ENCODE assay signal across 1 cellular context in genomic region chr7:114889646-114890285, GRCh38.
TF ChIP-seq lines count a peak whose summit lies in the region.

No MANE protein-coding gene starts in this region.

TF ChIP-seq in GM12878, 131 proteins besides CTCF, POLR2A, EP300 and RAD21 (continued from another document):
- TF ChIP-seq ZBTB4 (CRISPR knock-in tag; IDR thresholded peaks at IDR 0.05) (no peak), RELB (IDR thresholded peaks at IDR 0.05; ENCODE audit: low read depth) (no peak), CHD4 (IDR thresholded peaks at IDR 0.05) (no peak), ZZZ3 (IDR thresholded peaks at IDR 0.05; ENCODE audit: control insufficient read depth, insufficient read length, low read depth) (no peak), RFX5 (IDR thresholded peaks at IDR 0.05; ENCODE audit: low read depth, low read length) (no peak), IKZF1 (conservative IDR thresholded peaks at IDR 0.05) (no peak), ZNF24 (IDR thresholded peaks at IDR 0.05) (no peak), JUND (IDR thresholded peaks at IDR 0.05; ENCODE audit: low read depth, low read length) (no peak), CBX3 (IDR thresholded peaks at IDR 0.05; ENCODE audit: borderline replicate concordance, low read depth) (no peak), TAF1 (IDR thresholded peaks at IDR 0.05; ENCODE audit: borderline replicate concordance, low read depth, low read length) (no peak), EGR1 (IDR thresholded peaks at IDR 0.05; ENCODE audit: borderline replicate concordance in 1 of 2, low read depth in 2 of 2, low read length in 2 of 2) (no peak), SP1 (IDR thresholded peaks at IDR 0.05; ENCODE audit: low read depth, low read length) (no peak), ZBTB40 (IDR thresholded peaks at IDR 0.05; ENCODE audit: borderline replicate concordance) (no peak)
TF ChIP-seq in GM12878: peak in this region for 0.
